24 cellular contexts compared by ENCODE assay signal in the genomic region with DNA sequence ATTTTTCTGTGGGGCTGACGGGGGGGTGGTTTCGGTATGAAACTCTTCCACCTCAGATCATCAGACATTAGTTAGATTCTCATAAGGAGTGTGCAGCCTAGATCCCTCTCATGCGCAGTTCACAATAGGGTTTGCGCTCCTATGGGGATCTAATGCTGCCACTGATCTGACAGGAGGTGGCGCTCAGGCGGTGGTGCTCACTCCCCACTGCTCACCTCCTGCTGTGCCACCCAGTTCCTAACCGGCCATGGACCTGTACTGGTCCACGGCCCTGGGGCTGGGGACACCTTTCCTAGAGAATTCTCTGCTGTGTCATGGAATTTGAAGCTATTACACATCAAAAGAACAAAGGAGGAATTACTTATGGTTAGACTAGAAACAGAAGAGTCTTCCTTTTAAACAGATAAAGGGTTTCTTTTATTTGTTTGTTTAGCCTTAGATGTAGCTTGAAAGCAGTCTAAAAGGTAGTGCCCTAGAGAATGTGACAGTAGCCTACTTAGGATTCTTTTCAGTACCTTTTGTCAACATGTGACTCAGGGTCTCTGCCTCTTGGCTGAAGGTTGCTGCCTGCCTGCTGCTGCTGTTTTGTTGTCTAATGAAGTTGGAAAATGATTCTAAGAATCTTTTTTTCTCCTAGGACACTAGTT. TPM values are rescaled to one million over a fixed set of nuclear protein-coding genes. Genes with fewer than 3 reads are reported as not detected.
DNase-seq lines count a peak whose midpoint lies in the region; ATAC-seq and TF ChIP-seq lines count a peak whose summit lies in the region.
"Had no signal": no experiment of that assay in that cellular context is flagged by ENCODE, and none has a peak within 500 bp of the region (broad histone marks: within the 10 kb centered on the region; RNA-seq: fewer than 3 reads in every experiment).

No MANE protein-coding gene starts in this region.

- H3K27me3 ChIP-seq in upper lobe of right lung: no peaks in the 10 kb centered on the region
- no peaks in the 10 kb centered on the region for H3K27me3 ChIP-seq in MM.1S (replicated peaks; ENCODE audit: insufficient read depth, low read length)

- H3K9me2 ChIP-seq in MM.1S (replicated peaks; ENCODE audit: insufficient read depth, low read length): no peaks in the 10 kb centered on the region

- TF ChIP-seq CTCF in RWPE1 (conservative IDR thresholded peaks at IDR 0.05; ENCODE audit: low read depth) (no peak), upper lobe of right lung (IDR thresholded peaks at IDR 0.05) (no peak), MM.1S (IDR thresholded peaks at IDR 0.05; ENCODE audit: low read length) (no peak)

- peaks cover 4% of the 10 kb centered on the region for H3K4me1 ChIP-seq in upper lobe of right lung
- H3K4me1 ChIP-seq in MM.1S (ENCODE audit: low read length): no peaks in the 10 kb centered on the region

- POLR2A ChIA-PET in RWPE1 (lab: Yijun Ruan, JAX; ENCODE audit: low non-redundant PET): no interaction called here

- no peak overlapping the region for H3K4me2 ChIP-seq in MM.1S (ENCODE audit: low read depth, low read length)

- CTCF ChIA-PET in RWPE1 (lab: Yijun Ruan, JAX): no interaction called here

- no peaks in the 10 kb centered on the region for H3F3A ChIP-seq in MM.1S (ENCODE audit: insufficient read depth, low read length)

- H3K9me3 ChIP-seq in upper lobe of right lung (no peaks in the 10 kb centered on the region), MM.1S (replicated peaks; ENCODE audit: insufficient read depth, low read length) (no peaks in the 10 kb centered on the region)

- peaks cover 74% of the 10 kb centered on the region for H3K79me2 ChIP-seq in MM.1S (ENCODE audit: low read length)

- H2AFZ ChIP-seq in MM.1S (ENCODE audit: low read length): no peak overlapping the region

- H3K4me3 ChIP-seq in upper lobe of right lung: no peak overlapping the region
- no peak overlapping the region for H3K4me3 ChIP-seq in MM.1S (ENCODE audit: low read length)

- ATAC-seq in upper lobe of right lung (peak; percentile 39), HG03159 (IDR thresholded peaks at IDR 0.05; ENCODE audit: unreplicated experiment) (no peak)
- ATAC-seq: activated T-cell treated with anti-CD3 and anti-CD28 coated beads, Interleukin-2, amount 50 U/mL, for 72 hours; left colon had no signal

- H3K36me3 ChIP-seq in upper lobe of right lung (peaks cover 19% of the 10 kb centered on the region), MM.1S (replicated peaks; ENCODE audit: insufficient read depth, low read length) (peaks cover 14% of the 10 kb centered on the region)

- H3K27ac ChIP-seq in RWPE1 (peak overlapping the region; percentile 18; the same call in 1 of the 2 replicates), upper lobe of right lung (no peak overlapping the region), MM.1S (ENCODE audit: low read length) (no peak overlapping the region)

- H3K9ac ChIP-seq in MM.1S (ENCODE audit: low read length): no peak overlapping the region

- H4K20me1 ChIP-seq in MM.1S (ENCODE audit: insufficient read depth, low read length): no peaks in the 10 kb centered on the region

- intact Hi-C loops in upper lobe of right lung (cut with DNase I): no loop called here

- DNase-seq in SIG-M5 treated with dmso at 0.1 percent for 504 hours (lab: John Stamatoyannopoulos, UW; ENCODE audit: unreplicated experiment): peak; percentile 28
- no peak for DNase-seq in SIG-M5 (lab: John Stamatoyannopoulos, UW)
- no peak for DNase-seq in RWPE1 (ENCODE audit: low spot score)
- peak; percentile 68 for DNase-seq in islet precursor cell
- no peak for DNase-seq in upper lobe of right lung
- no peak for DNase-seq in MM.1S
- no peak for DNase-seq in CD1c-positive myeloid dendritic cell (ENCODE audit: extremely low spot score)
- DNase-seq: 8988T; activated CD4-positive, alpha-beta T cell treated with anti-CD3 and anti-CD28 coated beads for 4 hours; activated naive CD4-positive, alpha-beta T cell treated with anti-CD3 and anti-CD28 coated beads, Interleukin-2, amount 10 ng/mL, durations not matched to agents 7 days and 5 days; activated T-cell treated with anti-CD3 and anti-CD28 coated beads, Interleukin-2, amount 50 U/mL, for 72 hours; AML-193; central memory CD4-positive, alpha-beta T cell; glutamatergic neuron; left colon; naive B cell; NCI-H2171; NCI-H524; occipital lobe; right cardiac atrium; stimulated activated CD4-positive, alpha-beta T cell treated with anti-CD3 and anti-CD28 coated beads, Interleukin-12 subunit alpha, Interleukin-12 subunit beta, amount 100 ng/mL, for 4 hours; stimulated activated CD4-positive, alpha-beta T cell treated with anti-CD3 and anti-CD28 coated beads, Interleukin-4, amount 100 ng/mL, for 24 hours; stimulated activated naive CD4-positive, alpha-beta T cell had no signal

RNA-seq across cellular contexts. Expression of a gene that starts 50.2 kb away (rescaled TPM):
- total RNA-seq in upper lobe of right lung: 77.8 TPM

Comparison
In these comparisons a context has a peak if more than half of its experiments do, and no peak if none do; other contexts are left out.
1. DNase-seq: peak in SIG-M5 treated with dmso at 0.1 percent for 504 hours (single experiment) and islet precursor cell (single experiment); none in SIG-M5 (single experiment), RWPE1 (single experiment), upper lobe of right lung (single experiment), MM.1S (single experiment) and CD1c-positive myeloid dendritic cell (single experiment).